1 cellular context compared by ENCODE assay signal in the genomic region with DNA sequence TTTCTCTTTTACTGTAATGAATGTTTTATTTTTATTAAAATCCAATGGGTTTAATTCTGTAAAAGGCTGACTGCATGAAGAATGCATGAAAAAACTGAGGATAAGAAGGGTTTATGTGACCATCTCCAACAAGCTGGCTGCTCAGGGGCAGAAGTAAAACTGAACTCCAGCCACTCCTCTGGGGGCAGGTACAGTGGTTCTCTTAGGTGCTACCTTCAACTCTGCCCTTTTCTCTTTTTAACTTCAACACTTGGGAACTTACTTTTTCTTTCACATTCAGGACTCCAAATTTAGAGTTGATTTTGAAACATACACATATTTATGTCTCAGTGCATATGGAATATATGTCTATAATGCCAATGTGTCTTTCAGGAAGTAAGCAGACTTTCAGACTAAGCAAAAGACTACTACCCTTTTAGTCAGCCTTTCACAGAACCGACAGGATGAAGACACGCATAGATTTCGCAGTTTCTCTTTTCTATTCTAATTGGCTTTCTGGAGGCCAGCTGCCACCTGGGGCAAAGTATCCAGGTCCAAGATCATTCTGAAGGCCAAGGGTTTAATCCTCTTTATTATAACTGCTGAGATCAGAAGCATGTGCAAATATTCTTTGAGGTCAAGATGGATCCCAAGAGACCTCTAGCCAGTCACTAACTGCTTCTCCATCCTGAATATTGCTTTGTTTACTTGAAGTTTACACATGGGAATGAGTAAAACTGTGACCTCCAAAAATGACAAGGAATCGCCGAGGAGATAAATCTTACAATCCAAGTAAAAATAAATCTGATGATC.
TF ChIP-seq lines count a peak whose summit lies in the region.

No MANE protein-coding gene starts in this region.

TF ChIP-seq in SK-N-SH treated with all-trans-retinoic acid at 6 μM for 48 hours, 23 proteins besides CTCF, POLR2A, EP300 and RAD21 (continued from another document):
- TF ChIP-seq, protein P1, sequence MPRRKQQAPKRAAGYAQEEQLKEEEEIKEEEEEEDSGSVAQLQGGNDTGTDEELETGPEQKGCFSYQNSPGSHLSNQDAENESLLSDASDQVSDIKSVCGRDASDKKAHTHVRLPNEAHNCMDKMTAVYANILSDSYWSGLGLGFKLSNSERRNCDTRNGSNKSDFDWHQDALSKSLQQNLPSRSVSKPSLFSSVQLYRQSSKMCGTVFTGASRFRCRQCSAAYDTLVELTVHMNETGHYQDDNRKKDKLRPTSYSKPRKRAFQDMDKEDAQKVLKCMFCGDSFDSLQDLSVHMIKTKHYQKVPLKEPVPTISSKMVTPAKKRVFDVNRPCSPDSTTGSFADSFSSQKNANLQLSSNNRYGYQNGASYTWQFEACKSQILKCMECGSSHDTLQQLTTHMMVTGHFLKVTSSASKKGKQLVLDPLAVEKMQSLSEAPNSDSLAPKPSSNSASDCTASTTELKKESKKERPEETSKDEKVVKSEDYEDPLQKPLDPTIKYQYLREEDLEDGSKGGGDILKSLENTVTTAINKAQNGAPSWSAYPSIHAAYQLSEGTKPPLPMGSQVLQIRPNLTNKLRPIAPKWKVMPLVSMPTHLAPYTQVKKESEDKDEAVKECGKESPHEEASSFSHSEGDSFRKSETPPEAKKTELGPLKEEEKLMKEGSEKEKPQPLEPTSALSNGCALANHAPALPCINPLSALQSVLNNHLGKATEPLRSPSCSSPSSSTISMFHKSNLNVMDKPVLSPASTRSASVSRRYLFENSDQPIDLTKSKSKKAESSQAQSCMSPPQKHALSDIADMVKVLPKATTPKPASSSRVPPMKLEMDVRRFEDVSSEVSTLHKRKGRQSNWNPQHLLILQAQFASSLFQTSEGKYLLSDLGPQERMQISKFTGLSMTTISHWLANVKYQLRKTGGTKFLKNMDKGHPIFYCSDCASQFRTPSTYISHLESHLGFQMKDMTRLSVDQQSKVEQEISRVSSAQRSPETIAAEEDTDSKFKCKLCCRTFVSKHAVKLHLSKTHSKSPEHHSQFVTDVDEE (CRISPR knock-in tag; IDR thresholded peaks at IDR 0.05): no peak
